ENCODE assay signal across 23 cellular contexts in the genomic region with DNA sequence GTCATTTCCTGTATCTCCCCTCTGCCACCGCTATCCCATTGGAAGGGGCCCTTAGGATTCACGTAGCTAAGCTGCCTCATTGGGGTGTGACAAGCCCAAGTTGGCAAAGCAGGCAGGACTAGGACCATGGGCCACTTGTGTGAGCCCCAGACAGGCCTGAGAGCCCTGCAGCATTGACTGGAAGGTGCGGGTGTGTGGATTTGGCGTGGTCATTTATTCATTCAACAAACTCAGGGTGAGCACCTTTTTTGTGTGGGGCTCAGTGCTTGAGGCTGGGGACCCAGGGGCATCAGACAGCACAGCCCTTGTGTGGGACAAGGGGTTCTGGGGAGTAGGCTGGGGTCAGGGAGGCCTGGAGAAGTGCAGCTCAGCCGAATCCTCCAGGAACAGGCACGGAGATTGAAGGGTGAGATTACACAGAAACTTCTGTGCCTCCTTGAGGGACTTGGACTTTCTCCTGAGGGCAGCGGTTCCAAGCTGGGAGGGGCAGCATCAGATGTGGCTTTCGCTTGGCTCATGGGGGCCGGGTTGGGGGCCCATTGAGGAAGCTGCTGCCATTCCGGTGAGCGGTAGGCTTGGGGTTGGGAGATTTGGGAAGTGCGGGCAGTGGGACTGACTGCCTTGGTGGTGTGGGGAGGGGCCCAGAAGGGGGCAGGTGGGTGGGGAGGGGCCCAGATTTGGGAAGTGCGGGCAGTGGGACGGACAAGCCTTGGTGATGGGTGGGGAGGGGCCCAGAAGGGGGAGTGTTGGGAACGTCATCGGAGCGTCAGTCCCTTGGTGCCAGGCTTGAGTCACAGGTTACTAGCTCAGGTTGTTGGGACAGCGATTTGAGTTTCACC. TPM values are rescaled to one million over a fixed set of nuclear protein-coding genes. Genes with fewer than 3 reads are reported as not detected.
DNase-seq lines count a peak whose midpoint lies in the region; ATAC-seq and TF ChIP-seq lines count a peak whose summit lies in the region.
"Had no signal": no experiment of that assay in that cellular context is flagged by ENCODE, and none has a peak within 500 bp of the region (broad histone marks: within the 10 kb centered on the region; RNA-seq: fewer than 3 reads in every experiment).

No MANE protein-coding gene starts in this region.

- no peaks in the 10 kb centered on the region for H3K27me3 ChIP-seq in HL-60 (ENCODE audit: insufficient read depth, poor library complexity, severe bottlenecking)
- H3K27me3 ChIP-seq: body of pancreas had no signal

- ATAC-seq in WTC11 (no peak), memory B cell (ENCODE audit: low read depth) (no peak), GM18858 (IDR thresholded peaks at IDR 0.05; ENCODE audit: unreplicated experiment) (no peak)
- no peak for ATAC-seq in stimulated activated memory B cell treated with anti-CD40 and anti-IgM and Interleukin-4, amounts not matched to agents 10 μg/mL and 1 μg/mL and 100 μg/mL, for 72 hours
- ATAC-seq: activated CD8-positive, alpha-beta T cell treated with anti-CD3 and anti-CD28 coated beads for 36 hours; activated naive CD4-positive, alpha-beta T cell treated with anti-CD3 and anti-CD28 coated beads, Interleukin-2, amount 50 U/mL, for 72 hours; body of pancreas had no signal

- TF ChIP-seq CTCF in HL-60 (IDR thresholded peaks at IDR 0.05; ENCODE audit: insufficient read depth, low read length) (no peak), WTC11 (IDR thresholded peaks at IDR 0.05) (no peak), foreskin fibroblast (IDR thresholded peaks at IDR 0.05; ENCODE audit: low read depth, low read length) (no peak)

- CTCF ChIA-PET in WTC11 (lab: Charles Lee) = interaction anchor here (0.6 to 2.7 kb wide), 12 partner anchors 9 to 195 kb away, joined by 3 to 12 read pairs (median 4); a partner anchor contains a TSS

- H3K4me3 ChIP-seq in HL-60 (replicated peaks; ENCODE audit: insufficient read depth, low read length) (no peak overlapping the region), foreskin fibroblast (ENCODE audit: low read depth in 1 of 2, low read length in 2 of 2) (no peak overlapping the region)
- H3K4me3 ChIP-seq: body of pancreas, coronary artery, tibial artery had no signal

- peak overlapping the region; percentile 38 for H3K27ac ChIP-seq in HL-60 (replicated peaks)
- H3K27ac ChIP-seq: body of pancreas, tibial artery had no signal

- H3K27ac Mint-ChIP-seq in WTC11 (peak overlapping the region; percentile 58; the same call in 1 of the 2 replicates), memory B cell (peak overlapping the region; percentile 69)
- peak overlapping the region; percentile 97 for H3K27ac Mint-ChIP-seq in stimulated activated memory B cell treated with anti-CD40 and anti-IgM and Interleukin-4, amounts not matched to agents 10 μg/mL and 1 μg/mL and 100 μg/mL, for 72 hours
- no peak overlapping the region for H3K27ac Mint-ChIP-seq in activated T-helper 1 cell treated with anti-CD3 and anti-CD28 coated beads, Interleukin-12 subunit alpha, Interleukin-12 subunit beta, Interleukin-2, Interleukin-4 antibody, amounts not matched to agents 30 ng/mL and 10 ng/mL and 1 ng/mL, durations not matched to agents 14 hours and 24 hours and 36 hours
- H3K27ac Mint-ChIP-seq: activated CD8-positive, alpha-beta T cell treated with anti-CD3 and anti-CD28 coated beads for 36 hours; activated naive CD4-positive, alpha-beta T cell treated with anti-CD3 and anti-CD28 coated beads, Interleukin-2, amount 50 U/mL, for 72 hours; activated T-cell treated with anti-CD3 and anti-CD28 coated beads, Interleukin-2, amount 50 U/mL, for 24 hours; HFFc6 had no signal

- DNase-seq in HL-60 (ENCODE audit: low read depth in 1 of 2, low spot score in 1 of 2) (peak in 1 of 2 experiments; percentile 77), WTC11 (ENCODE audit: low spot score) (no peak), memory B cell (ENCODE audit: low spot score in 2 of 2) (no peak), NCI-H2081 treated with DMSO at 0.1 percent for 48 hours (lab: John Stamatoyannopoulos, UW) (no peak), foreskin fibroblast (no peak)
- DNase-seq in activated T-helper 1 cell treated with anti-CD3 and anti-CD28 coated beads, Interleukin-12 subunit alpha, Interleukin-12 subunit beta, Interleukin-2, Interleukin-4 antibody, amounts not matched to agents 30 ng/mL and 10 ng/mL and 1 ng/mL, durations not matched to agents 14 hours and 24 hours and 36 hours (ENCODE audit: low spot score) = no peak
- DNase-seq: activated CD8-positive, alpha-beta T cell treated with anti-CD3 and anti-CD28 coated beads for 36 hours; activated T-cell treated with anti-CD3 and anti-CD28 coated beads, Interleukin-2, amount 50 U/mL, for 24 hours; body of pancreas; EL; HFFc6; NCI-H1105 treated with DMSO at 0.1 percent for 48 hours; NCI-H526 treated with DMSO at 0.1 percent for 48 hours; OCI-M1; retina; SHP77 treated with DMSO at 0.1 percent for 48 hours; T-helper 1 cell; tibial artery had no signal

- no peaks in the 10 kb centered on the region for H3K36me3 Mint-ChIP-seq in WTC11
- no peaks in the 10 kb centered on the region for H3K36me3 Mint-ChIP-seq in memory B cell
- H3K36me3 Mint-ChIP-seq in stimulated activated memory B cell treated with anti-CD40 and anti-IgM and Interleukin-4, amounts not matched to agents 10 μg/mL and 1 μg/mL and 100 μg/mL, for 72 hours = no peaks in the 10 kb centered on the region
- no peaks in the 10 kb centered on the region for H3K36me3 Mint-ChIP-seq in activated T-helper 1 cell treated with anti-CD3 and anti-CD28 coated beads, Interleukin-12 subunit alpha, Interleukin-12 subunit beta, Interleukin-2, Interleukin-4 antibody, amounts not matched to agents 30 ng/mL and 10 ng/mL and 1 ng/mL, durations not matched to agents 14 hours and 24 hours and 36 hours (ENCODE audit: low read depth)
- H3K36me3 Mint-ChIP-seq: activated naive CD4-positive, alpha-beta T cell treated with anti-CD3 and anti-CD28 coated beads, Interleukin-2, amount 50 U/mL, for 72 hours had no signal

- H3K4me1 Mint-ChIP-seq in WTC11 = peaks cover 46% of the 10 kb centered on the region
- H3K4me1 Mint-ChIP-seq in memory B cell = peaks cover 72% of the 10 kb centered on the region
- peaks cover 100% of the 10 kb centered on the region for H3K4me1 Mint-ChIP-seq in stimulated activated memory B cell treated with anti-CD40 and anti-IgM and Interleukin-4, amounts not matched to agents 10 μg/mL and 1 μg/mL and 100 μg/mL, for 72 hours
- peaks cover 28% of the 10 kb centered on the region for H3K4me1 Mint-ChIP-seq in activated T-helper 1 cell treated with anti-CD3 and anti-CD28 coated beads, Interleukin-12 subunit alpha, Interleukin-12 subunit beta, Interleukin-2, Interleukin-4 antibody, amounts not matched to agents 30 ng/mL and 10 ng/mL and 1 ng/mL, durations not matched to agents 14 hours and 24 hours and 36 hours (ENCODE audit: low read depth)

- POLR2A ChIA-PET in WTC11 (lab: Charles Lee) = no interaction called here

- no peaks in the 10 kb centered on the region for H3K9me3 Mint-ChIP-seq in WTC11
- no peaks in the 10 kb centered on the region for H3K9me3 Mint-ChIP-seq in memory B cell
- no peaks in the 10 kb centered on the region for H3K9me3 Mint-ChIP-seq in stimulated activated memory B cell treated with anti-CD40 and anti-IgM and Interleukin-4, amounts not matched to agents 10 μg/mL and 1 μg/mL and 100 μg/mL, for 72 hours
- no peaks in the 10 kb centered on the region for H3K9me3 Mint-ChIP-seq in activated T-helper 1 cell treated with anti-CD3 and anti-CD28 coated beads, Interleukin-12 subunit alpha, Interleukin-12 subunit beta, Interleukin-2, Interleukin-4 antibody, amounts not matched to agents 30 ng/mL and 10 ng/mL and 1 ng/mL, durations not matched to agents 14 hours and 24 hours and 36 hours
- H3K9me3 Mint-ChIP-seq: activated CD8-positive, alpha-beta T cell treated with anti-CD3 and anti-CD28 coated beads for 36 hours; activated naive CD4-positive, alpha-beta T cell treated with anti-CD3 and anti-CD28 coated beads, Interleukin-2, amount 50 U/mL, for 72 hours; activated T-cell treated with anti-CD3 and anti-CD28 coated beads, Interleukin-2, amount 50 U/mL, for 24 hours; HFFc6 had no signal

- no peak overlapping the region for H3K4me3 Mint-ChIP-seq in WTC11
- peak overlapping the region; percentile 63 for H3K4me3 Mint-ChIP-seq in memory B cell
- peak overlapping the region; percentile 0 for H3K4me3 Mint-ChIP-seq in stimulated activated memory B cell treated with anti-CD40 and anti-IgM and Interleukin-4, amounts not matched to agents 10 μg/mL and 1 μg/mL and 100 μg/mL, for 72 hours
- no peak overlapping the region for H3K4me3 Mint-ChIP-seq in activated T-helper 1 cell treated with anti-CD3 and anti-CD28 coated beads, Interleukin-12 subunit alpha, Interleukin-12 subunit beta, Interleukin-2, Interleukin-4 antibody, amounts not matched to agents 30 ng/mL and 10 ng/mL and 1 ng/mL, durations not matched to agents 14 hours and 24 hours and 36 hours
- H3K4me3 Mint-ChIP-seq: activated CD8-positive, alpha-beta T cell treated with anti-CD3 and anti-CD28 coated beads for 36 hours; activated T-cell treated with anti-CD3 and anti-CD28 coated beads, Interleukin-2, amount 50 U/mL, for 24 hours; HFFc6 had no signal

- H3K27me3 Mint-ChIP-seq in WTC11 (ENCODE audit: low read depth) (no peaks in the 10 kb centered on the region), memory B cell (no peaks in the 10 kb centered on the region)
- H3K27me3 Mint-ChIP-seq in stimulated activated memory B cell treated with anti-CD40 and anti-IgM and Interleukin-4, amounts not matched to agents 10 μg/mL and 1 μg/mL and 100 μg/mL, for 72 hours = no peaks in the 10 kb centered on the region
- H3K27me3 Mint-ChIP-seq in activated T-helper 1 cell treated with anti-CD3 and anti-CD28 coated beads, Interleukin-12 subunit alpha, Interleukin-12 subunit beta, Interleukin-2, Interleukin-4 antibody, amounts not matched to agents 30 ng/mL and 10 ng/mL and 1 ng/mL, durations not matched to agents 14 hours and 24 hours and 36 hours (ENCODE audit: insufficient read depth) = no peaks in the 10 kb centered on the region
- H3K27me3 Mint-ChIP-seq: activated CD8-positive, alpha-beta T cell treated with anti-CD3 and anti-CD28 coated beads for 36 hours; activated T-cell treated with anti-CD3 and anti-CD28 coated beads, Interleukin-2, amount 50 U/mL, for 24 hours had no signal

- intact Hi-C loops in activated T-helper 1 cell treated with anti-CD3 and anti-CD28 coated beads, Interleukin-12 subunit alpha, Interleukin-12 subunit beta, Interleukin-2, Interleukin-4 antibody, amounts not matched to agents 30 ng/mL and 10 ng/mL and 1 ng/mL, durations not matched to agents 14 hours and 24 hours and 36 hours (cut with micrococcal nuclease) = no loop called here

RNA-seq across cellular contexts. Expression of a gene that starts 11.9 kb away (rescaled TPM):
- total RNA-seq in WTC11 (2021) = 10.3 to 11.4 TPM (median 11.4 TPM) in 3 replicates
- 1.2 TPM in 2 replicates for total RNA-seq in activated T-helper 1 cell treated with anti-CD3 and anti-CD28 coated beads, Interleukin-12 subunit alpha, Interleukin-12 subunit beta, Interleukin-2, Interleukin-4 antibody, amounts not matched to agents 30 ng/mL and 10 ng/mL and 1 ng/mL, durations not matched to agents 14 hours and 24 hours and 36 hours
- total RNA-seq: HFFc6, LHCN-M2 had no signal

RNA-seq across cellular contexts. Expression of a gene that starts 33.4 kb away (rescaled TPM):
- total RNA-seq in WTC11 (2021) = 31.5 to 38.7 TPM (median 31.9 TPM) in 3 replicates
- 59.4 and 60.2 TPM in 2 replicates for total RNA-seq in activated T-helper 1 cell treated with anti-CD3 and anti-CD28 coated beads, Interleukin-12 subunit alpha, Interleukin-12 subunit beta, Interleukin-2, Interleukin-4 antibody, amounts not matched to agents 30 ng/mL and 10 ng/mL and 1 ng/mL, durations not matched to agents 14 hours and 24 hours and 36 hours

RNA-seq across cellular contexts. Expression of a gene that starts 51.7 kb away (rescaled TPM):
- 361 to 460 TPM (median 371 TPM) in 3 replicates for total RNA-seq in WTC11 (2021)
- total RNA-seq in activated T-helper 1 cell treated with anti-CD3 and anti-CD28 coated beads, Interleukin-12 subunit alpha, Interleukin-12 subunit beta, Interleukin-2, Interleukin-4 antibody, amounts not matched to agents 30 ng/mL and 10 ng/mL and 1 ng/mL, durations not matched to agents 14 hours and 24 hours and 36 hours = 387 and 390 TPM in 2 replicates

Comparison
In these comparisons a context has a peak if more than half of its experiments do, and no peak if none do; other contexts are left out.
1. H3K4me3 Mint-ChIP-seq: peak in memory B cell (single experiment) and stimulated activated memory B cell treated with anti-CD40 and anti-IgM and Interleukin-4, amounts not matched to agents 10 μg/mL and 1 μg/mL and 100 μg/mL, for 72 hours (single experiment); none in WTC11 (single experiment) and activated T-helper 1 cell treated with anti-CD3 and anti-CD28 coated beads, Interleukin-12 subunit alpha, Interleukin-12 subunit beta, Interleukin-2, Interleukin-4 antibody, amounts not matched to agents 30 ng/mL and 10 ng/mL and 1 ng/mL, durations not matched to agents 14 hours and 24 hours and 36 hours (single experiment).